In the genomic region with DNA sequence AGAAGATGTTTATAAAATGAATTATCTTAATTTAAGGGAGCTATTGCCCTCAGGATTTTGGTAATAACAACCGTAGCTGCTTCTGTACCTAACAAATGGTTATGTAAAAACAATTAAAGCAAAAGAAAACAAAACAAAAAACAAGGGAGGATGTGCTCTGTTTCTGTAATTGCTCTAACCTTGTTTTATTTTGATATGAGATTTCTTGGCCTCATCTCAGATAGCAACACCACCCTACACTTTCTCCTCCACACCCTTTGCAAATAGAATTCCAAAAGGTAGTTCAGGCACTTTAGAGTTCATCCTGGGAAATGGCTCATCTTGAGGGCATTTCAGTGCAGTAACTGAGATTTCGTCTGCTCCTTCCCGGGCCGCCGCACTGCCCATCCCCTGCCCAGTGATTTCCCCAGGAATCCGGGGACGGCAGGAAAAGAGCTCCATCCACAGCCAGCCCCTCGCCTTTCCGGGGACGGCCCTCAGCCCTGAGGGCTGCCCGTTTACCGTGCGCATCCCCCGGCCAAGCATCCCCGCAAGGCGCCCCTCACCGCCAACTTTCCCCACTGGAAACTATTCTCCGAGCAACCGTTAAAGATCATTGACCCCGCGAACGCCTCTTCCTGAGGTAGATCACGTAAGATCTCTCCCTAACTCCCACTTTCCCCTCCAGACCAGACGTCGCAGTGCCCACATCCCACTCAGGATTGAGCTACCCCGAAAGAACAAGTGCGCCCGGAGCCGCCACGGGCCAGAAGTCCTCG, we compare ENCODE assay signal across 8 cellular contexts. TPM values are rescaled to one million over a fixed set of nuclear protein-coding genes. Genes with fewer than 3 reads are reported as not detected.
DNase-seq lines count a peak whose midpoint lies in the region; ATAC-seq, FAIRE-seq and TF ChIP-seq lines count a peak whose summit lies in the region.

No MANE protein-coding gene starts in this region.

- CTCF ChIA-PET in K562 (lab: Yijun Ruan, JAX; ENCODE audit: low intra/inter-chr PET ratio), result interaction anchor here (0.6 kb wide), 1 partner anchor 15 kb away, joined by 6 read pairs; no protein-coding TSS in a partner anchor

- DNase-seq in K562 (ENCODE audit: extremely low read depth in 1 of 4, low spot score in 3 of 4) (no peak), kidney epithelial cell (ENCODE audit: low read depth) (no peak), NCI-H526 (lab: John Stamatoyannopoulos, UW) (no peak), MV-4-11 (lab: John Stamatoyannopoulos, UW) (no peak)
- peak; percentile 38 for DNase-seq in stimulated activated naive CD8-positive, alpha-beta T cell treated with anti-CD3 and anti-CD28 coated beads, Interleukin-15, Interleukin-2, amounts not matched to agents 100 U/mL and 50 U/mL, for 24 hours
- DNase-seq in effector CD8-positive, alpha-beta T cell (lab: John Stamatoyannopoulos, UW), result no peak

- BruUV-seq in K562 (replicated peaks; lab: Mats Ljungman, UMichigan), result TSS peak; percentile 45

- FAIRE-seq in K562 (lab: Jason Lieb, UNC), result no peak

- WGBS in K562 (ENCODE audit: insufficient coverage, low coverage, missing lambda C conversion rate), result 16% methylated on average over 28 of the region's 31 CpGs

- POLR2A ChIA-PET in K562 (lab: Yijun Ruan, JAX), result interaction anchor here (0.8 kb wide), 2 partner anchors 11 to 12 kb away, joined by 3 to 4 read pairs; no protein-coding TSS in a partner anchor

- peak overlapping the region; percentile 54 for H2AFZ ChIP-seq in K562 (ENCODE audit: low read depth, low read length)

- no peak for TF ChIP-seq RAD21 in K562 (CRISPR knock-in tag; conservative IDR thresholded peaks at IDR 0.05 in 1 of 2, IDR thresholded peaks at IDR 0.05 in 1 of 2)

- in situ Hi-C loops in K562 (cut with MboI), result no loop called here

- no peak for TF ChIP-seq EP300 in K562 (IDR thresholded peaks at IDR 0.05; ENCODE audit: low read length)

- H3K4me3 ChIP-seq in HUES6 (ENCODE audit: low read depth, low read length) (peak overlapping the region; percentile 83), K562 (peak overlapping the region; percentile 50), kidney epithelial cell (ENCODE audit: low read depth, low read length) (peak overlapping the region; percentile 92)

- H3K9me3 ChIP-seq in HUES6 (ENCODE audit: control insufficient read depth, insufficient read depth, low read depth, low read length) (no peaks in the 10 kb centered on the region), K562 (replicated peaks; ENCODE audit: control insufficient read depth, insufficient read depth, low read depth, low read length) (no peaks in the 10 kb centered on the region)

- no peak for TF ChIP-seq POLR2A in K562 (conservative IDR thresholded peaks at IDR 0.05)

- H4K20me1 ChIP-seq in K562 (replicated peaks; ENCODE audit: control insufficient read depth, insufficient read depth, low read length), result no peaks in the 10 kb centered on the region; the same call in 1 of the 2 replicates

- H3K4me1 ChIP-seq in HUES6 (ENCODE audit: control insufficient read depth, insufficient read depth, low read length), result peaks cover 14% of the 10 kb centered on the region
- peaks cover 27 to 32% of the 10 kb centered on the region in 2 experiments for H3K4me1 ChIP-seq in K562 (replicated peaks in 1 of 2; ENCODE audit: control insufficient read depth in 2 of 2, insufficient read depth in 2 of 2, low read length in 2 of 2)

- H3K9me1 ChIP-seq in K562 (ENCODE audit: control insufficient read depth, insufficient read depth, low read length), result no peaks in the 10 kb centered on the region

- no peak for TF ChIP-seq CTCF in C4-2B (conservative IDR thresholded peaks at IDR 0.05)
- TF ChIP-seq CTCF in K562 (IDR thresholded peaks at IDR 0.05 in 2 of 3, conservative IDR thresholded peaks at IDR 0.05 in 1 of 3; ENCODE audit: insufficient read depth in 2 of 3, low read depth in 1 of 3, low read length in 3 of 3), result no peak
- no peak for TF ChIP-seq CTCF in kidney epithelial cell (IDR thresholded peaks at IDR 0.05; ENCODE audit: insufficient read depth, low read length, poor library complexity, severe bottlenecking)

- H3K9ac ChIP-seq in HUES6 (ENCODE audit: low read length) (peak overlapping the region; percentile 64), K562 (ENCODE audit: insufficient read depth in 1 of 2, low read depth in 2 of 2, low read length in 2 of 2) (peak overlapping the region; percentile 18 to 93; a peak in 3 of 4 replicates)

- no peak for ATAC-seq in K562
- no peak for ATAC-seq in stimulated activated naive CD8-positive, alpha-beta T cell treated with anti-CD3 and anti-CD28 coated beads, Interleukin-15, Interleukin-2, amounts not matched to agents 100 U/mL and 50 U/mL, for 24 hours

- no peaks in the 10 kb centered on the region; the same call in 2 of the 3 replicates for H3K79me2 ChIP-seq in K562 (ENCODE audit: control insufficient read depth, insufficient read depth, low read length)

- H3K4me2 ChIP-seq in K562 (ENCODE audit: insufficient read depth, low read length), result peak overlapping the region; percentile 64

- H3K27me3 ChIP-seq in HUES6 (ENCODE audit: control insufficient read depth, insufficient read depth, low read length), result peaks cover 5% of the 10 kb centered on the region; the same call in 1 of the 2 replicates
- peaks cover 5 to 12% of the 10 kb centered on the region in 2 experiments; a peak in 3 of 5 replicates for H3K27me3 ChIP-seq in K562 (ENCODE audit: control insufficient read depth in 2 of 2, insufficient read depth in 2 of 2, low read length in 2 of 2)
- no peaks in the 10 kb centered on the region for H3K27me3 ChIP-seq in kidney epithelial cell (ENCODE audit: control insufficient read depth, insufficient read depth, low read length)

- no peaks in the 10 kb centered on the region for H3K36me3 ChIP-seq in HUES6 (ENCODE audit: control insufficient read depth, insufficient read depth, low read length)
- H3K36me3 ChIP-seq in K562 (ENCODE audit: control insufficient read depth, insufficient read depth, low read length), result no peaks in the 10 kb centered on the region
- no peaks in the 10 kb centered on the region for H3K36me3 ChIP-seq in kidney epithelial cell (ENCODE audit: control insufficient read depth, insufficient read depth, low read length)

- H3K27ac ChIP-seq in C4-2B (peak overlapping the region; percentile 95), HUES6 (ENCODE audit: low read depth, low read length) (no peak overlapping the region), K562 (ENCODE audit: extremely low read depth, low read depth, low read length) (no peak overlapping the region)

- intact Hi-C loops in K562 (cut with micrococcal nuclease), result loop anchor here (2.0 kb wide), 1 partner anchor 131 kb away; no protein-coding TSS in a partner anchor

TF ChIP-seq in K562, 482 proteins besides CTCF, POLR2A, EP300 and RAD21 (continues in another document):
- peak; percentile 84 for TF ChIP-seq CBX2 (IDR thresholded peaks at IDR 0.05; ENCODE audit: insufficient read depth, low read length, poor library complexity, severe bottlenecking)

RNA-seq across cellular contexts. Expression of a gene that starts 1.2 kb away (rescaled TPM):
- 24.0 and 44.9 TPM in 2 replicates for total RNA-seq in K562 (2011; cell fraction: chromatin; rRNA removed; ENCODE audit: low replicate concordance)
- 8.5 and 10.9 TPM in 2 replicates for total RNA-seq in K562 (2011; cell fraction: nucleolus; rRNA removed)
- 10.9 and 12.6 TPM in 2 replicates for total RNA-seq in K562 (2011; cell fraction: nucleoplasm; rRNA removed)
- 8.2 and 8.4 TPM in 2 replicates for total RNA-seq in K562 (2014; rRNA removed)
- total RNA-seq in K562 (2014; rRNA removed; fragmentation: Illumina TruSeq; extraction: Trizol), result 6.9 and 13.2 TPM in 2 replicates
- total RNA-seq in K562 (2015; rRNA removed; fragmentation: Illumina TruSeq; extraction: Trizol), result 13.5 and 14.9 TPM in 2 replicates
- total RNA-seq in K562 (2021), result 8.5 and 10.7 TPM in 2 replicates
- polyA plus RNA-seq in K562 (2011; rRNA removed), result 7.2 and 7.6 TPM in 2 replicates
- 2.2 and 4.2 TPM in 2 replicates for polyA plus RNA-seq in K562 (2011; cell fraction: cytosol; rRNA removed)
- 5.8 and 7.6 TPM in 2 replicates for polyA plus RNA-seq in K562 (2011; cell fraction: nucleus; rRNA removed)
- 8.7 and 10.5 TPM in 2 replicates for polyA plus RNA-seq in K562 (2012)
- 6.1 TPM in 2 replicates for polyA plus RNA-seq in K562 (2014; fragmentation: Illumina TruSeq; extraction: Trizol)
- polyA plus RNA-seq in K562 (2014; fragmentation: Nextera tagmentation; extraction: Ambion mirVana), result 1 to 10 TPM; 1.8 to 2.2 TPM
- 5.4 and 8.0 TPM in 2 replicates for polyA plus RNA-seq in K562 (2014; rRNA removed)
- polyA minus RNA-seq in K562 (2011; rRNA and poly(A)+ RNA removed), result 33.5 and 42.5 TPM in 2 replicates
- 7.9 and 8.7 TPM in 2 replicates for polyA minus RNA-seq in K562 (2011; cell fraction: cytosol; rRNA and poly(A)+ RNA removed)
- polyA minus RNA-seq in K562 (2011; cell fraction: nucleus; rRNA and poly(A)+ RNA removed), result 3.4 and 8.0 TPM in 2 replicates
- total RNA-seq in kidney epithelial cell, result 12.1 and 18.5 TPM in 2 replicates

RNA-seq across cellular contexts. Expression of a gene that starts 11.9 kb away (rescaled TPM):
- 92.0 and 106 TPM in 2 replicates for total RNA-seq in K562 (2011; cell fraction: chromatin; rRNA removed; ENCODE audit: low replicate concordance)
- 120 and 136 TPM in 2 replicates for total RNA-seq in K562 (2011; cell fraction: nucleolus; rRNA removed)
- total RNA-seq in K562 (2011; cell fraction: nucleoplasm; rRNA removed), result 83.9 and 108 TPM in 2 replicates
- 9.2 and 10.0 TPM in 2 replicates for total RNA-seq in K562 (2014; rRNA removed)
- total RNA-seq in K562 (2014; rRNA removed; fragmentation: Illumina TruSeq; extraction: Trizol), result 12.4 and 14.5 TPM in 2 replicates
- total RNA-seq in K562 (2015; rRNA removed; fragmentation: Illumina TruSeq; extraction: Trizol), result 13.5 and 14.6 TPM in 2 replicates
- total RNA-seq in K562 (2021), result 20.3 and 21.8 TPM in 2 replicates
- polyA plus RNA-seq in K562 (2011; rRNA removed), result 28.2 and 34.6 TPM in 2 replicates
- polyA plus RNA-seq in K562 (2011; cell fraction: cytosol; rRNA removed), result 9.8 and 15.6 TPM in 2 replicates
- 23.2 and 28.9 TPM in 2 replicates for polyA plus RNA-seq in K562 (2011; cell fraction: nucleus; rRNA removed)
- polyA plus RNA-seq in K562 (2012), result 17.3 and 22.6 TPM in 2 replicates
- polyA plus RNA-seq in K562 (2014; fragmentation: Illumina TruSeq; extraction: Trizol), result 19.5 and 27.8 TPM in 2 replicates
- 1 to 10 TPM; 3.2 to 3.5 TPM for polyA plus RNA-seq in K562 (2014; fragmentation: Nextera tagmentation; extraction: Ambion mirVana)
- polyA plus RNA-seq in K562 (2014; rRNA removed), result 13.7 and 14.4 TPM in 2 replicates
- polyA minus RNA-seq in K562 (2011; rRNA and poly(A)+ RNA removed), result 29.5 and 33.6 TPM in 2 replicates
- 13.0 and 13.7 TPM in 2 replicates for polyA minus RNA-seq in K562 (2011; cell fraction: cytosol; rRNA and poly(A)+ RNA removed)
- 12.8 and 25.0 TPM in 2 replicates for polyA minus RNA-seq in K562 (2011; cell fraction: nucleus; rRNA and poly(A)+ RNA removed)
- total RNA-seq in kidney epithelial cell, result 29.4 and 33.5 TPM in 2 replicates
